ENCODE assay signal across 22 cellular contexts in genomic region chr13:50884270-50884669, GRCh38. TPM values are rescaled to one million over a fixed set of nuclear protein-coding genes. Genes with fewer than 3 reads are reported as not detected.
"Had no signal": no experiment of that assay in that cellular context is flagged by ENCODE, and none has a peak within 500 bp of the region (broad histone marks: within the 10 kb centered on the region; RNA-seq: fewer than 3 reads in every experiment).

No MANE protein-coding gene starts in this region.

- H3K9me3 ChIP-seq: psoas muscle, right lobe of liver, suprapubic skin, thyroid gland, uterus had no signal

- ATAC-seq: left colon; left ventricle myocardium superior; psoas muscle; right lobe of liver; stimulated activated effector memory CD8-positive, alpha-beta T cell treated with anti-CD3 and anti-CD28 coated beads, Interleukin-12 subunit alpha, Interleukin-12 subunit beta, amount 100 ng/mL, for 72 hours; stimulated activated naive CD8-positive, alpha-beta T cell treated with anti-CD3 and anti-CD28 coated beads, Interleukin-15, Interleukin-2, amounts not matched to agents 100 U/mL and 50 U/mL, for 24 hours had no signal

- H3K27me3 ChIP-seq: dorsolateral prefrontal cortex, right lobe of liver, suprapubic skin, thyroid gland, uterus had no signal

- H3K4me3 ChIP-seq: dorsolateral prefrontal cortex, psoas muscle, right lobe of liver, suprapubic skin, thyroid gland, uterus had no signal

- H3K36me3 ChIP-seq: right lobe of liver, suprapubic skin, thyroid gland, uterus had no signal

- H3K27ac ChIP-seq: dorsolateral prefrontal cortex, psoas muscle, right lobe of liver, suprapubic skin, thyroid gland, uterus had no signal

- H3K4me1 ChIP-seq: psoas muscle, right lobe of liver, suprapubic skin, thyroid gland, uterus had no signal

- DNase-seq: dorsolateral prefrontal cortex; effector CD8-positive, alpha-beta T cell; foreskin melanocyte; head of caudate nucleus; hippocampal formation; left colon; left ventricle myocardium superior; mesendoderm; naive B cell; psoas muscle; retina; right lobe of liver; stimulated activated CD4-positive, alpha-beta T cell treated with anti-CD3 and anti-CD28 coated beads, Interleukin-4, amount 100 ng/mL, for 1 hour; stimulated activated CD8-positive, alpha-beta memory T cell treated with anti-CD3 and anti-CD28 coated beads, Interleukin-4, amount 100 ng/mL, for 48 hours; stimulated activated naive CD8-positive, alpha-beta T cell treated with anti-CD3 and anti-CD28 coated beads, Interleukin-15, Interleukin-2, amounts not matched to agents 100 U/mL and 50 U/mL, for 24 hours; thyroid gland; uterus had no signal

RNA-seq across cellular contexts. Expression of gene DLEU7, which starts 40.8 kb away (rescaled TPM):
- total RNA-seq: kidney epithelial cell, left ventricle myocardium superior, lung microvascular endothelial cell, osteoblast, suprapubic skin, uterus had no signal
